10 cellular contexts compared by ENCODE assay signal in genomic region chr16:87297918-87298631, GRCh38. TPM values are rescaled to one million over a fixed set of nuclear protein-coding genes. Genes with fewer than 3 reads are reported as not detected.
DNase-seq lines count a peak whose midpoint lies in the region; ATAC-seq and TF ChIP-seq lines count a peak whose summit lies in the region.
"Had no signal": no experiment of that assay in that cellular context is flagged by ENCODE, and none has a peak within 500 bp of the region (broad histone marks: within the 10 kb centered on the region; RNA-seq: fewer than 3 reads in every experiment).

No MANE protein-coding gene starts in this region.

- no peaks in the 10 kb centered on the region for H3K9me3 ChIP-seq in adipocyte (ENCODE audit: control insufficient read depth, low read length)
- H3K9me3 ChIP-seq: SJSA1 had no signal

- peak; percentile 46 to 57 for ATAC-seq in stimulated activated naive B cell treated with anti-CD40 and anti-IgM and Interleukin-4, amounts not matched to agents 10 μg/mL and 1 μg/mL and 100 μg/mL, for 72 hours (replicated peaks)
- ATAC-seq in HG03196 (IDR thresholded peaks at IDR 0.05; ENCODE audit: unreplicated experiment) (no peak), HG03565 (IDR thresholded peaks at IDR 0.05; ENCODE audit: unreplicated experiment) (no peak)
- ATAC-seq: left colon had no signal

- H3K36me3 ChIP-seq in adipocyte (ENCODE audit: control insufficient read depth, insufficient read depth, low read length, severe bottlenecking) = peaks cover 11% of the 10 kb centered on the region

- no peak overlapping the region for H3K4me3 Mint-ChIP-seq in immature natural killer cell
- no peak overlapping the region for H3K4me3 Mint-ChIP-seq in stimulated activated naive B cell treated with anti-CD40 and anti-IgM and Interleukin-4, amounts not matched to agents 10 μg/mL and 1 μg/mL and 100 μg/mL, for 72 hours

- H3K4me3 ChIP-seq in adipocyte (ENCODE audit: low read length) = no peak overlapping the region
- H3K4me3 ChIP-seq: SJSA1 had no signal

- H3K4me1 ChIP-seq in adipocyte (ENCODE audit: control insufficient read depth, insufficient read depth, low read length) = no peaks in the 10 kb centered on the region

- H3K4me1 Mint-ChIP-seq in immature natural killer cell = peaks cover 0 to 1% of the 10 kb centered on the region in 2 donors
- peaks cover 7 to 9% of the 10 kb centered on the region in 2 donors for H3K4me1 Mint-ChIP-seq in stimulated activated naive B cell treated with anti-CD40 and anti-IgM and Interleukin-4, amounts not matched to agents 10 μg/mL and 1 μg/mL and 100 μg/mL, for 72 hours

- peaks cover 0 to 2% (median 1%) of the 10 kb centered on the region in 3 donors for H3K27me3 Mint-ChIP-seq in immature natural killer cell (ENCODE audit: low read depth in 3 of 3)
- H3K27me3 Mint-ChIP-seq in stimulated activated naive B cell treated with anti-CD40 and anti-IgM and Interleukin-4, amounts not matched to agents 10 μg/mL and 1 μg/mL and 100 μg/mL, for 72 hours = no peaks in the 10 kb centered on the region

- DNase-seq in GM10266 (ENCODE audit: extremely low spot score) (peak; percentile 63), NCI-H82 treated with DMSO at 0.1 percent for 48 hours (lab: John Stamatoyannopoulos, UW; ENCODE audit: unreplicated experiment) (peak; percentile 6), adipocyte (ENCODE audit: low read depth) (peak; percentile 61), immature natural killer cell (peak; percentile 15 to 25 (median 25)), DMS79 (lab: John Stamatoyannopoulos, UW) (no peak)
- DNase-seq in stimulated activated naive B cell treated with anti-CD40 and anti-IgM and Interleukin-4, amounts not matched to agents 10 μg/mL and 1 μg/mL and 100 μg/mL, for 72 hours = no peak

- no peak overlapping the region for H3K9ac ChIP-seq in adipocyte (ENCODE audit: low read length)

- no peaks in the 10 kb centered on the region for H3K36me3 Mint-ChIP-seq in immature natural killer cell
- peaks cover 9 to 23% of the 10 kb centered on the region in 2 donors for H3K36me3 Mint-ChIP-seq in stimulated activated naive B cell treated with anti-CD40 and anti-IgM and Interleukin-4, amounts not matched to agents 10 μg/mL and 1 μg/mL and 100 μg/mL, for 72 hours

- H3K27ac Mint-ChIP-seq in immature natural killer cell = no peak overlapping the region
- H3K27ac Mint-ChIP-seq in stimulated activated naive B cell treated with anti-CD40 and anti-IgM and Interleukin-4, amounts not matched to agents 10 μg/mL and 1 μg/mL and 100 μg/mL, for 72 hours = no peak overlapping the region

- no peaks in the 10 kb centered on the region for H3K9me3 Mint-ChIP-seq in immature natural killer cell
- H3K9me3 Mint-ChIP-seq in stimulated activated naive B cell treated with anti-CD40 and anti-IgM and Interleukin-4, amounts not matched to agents 10 μg/mL and 1 μg/mL and 100 μg/mL, for 72 hours = peaks cover 0 to 5% of the 10 kb centered on the region in 2 donors

- peak; percentile 69 for TF ChIP-seq CTCF in GM10266 (IDR thresholded peaks at IDR 0.05; ENCODE audit: control insufficient read depth, insufficient read depth, low read depth, missing control alignments)

- no peaks in the 10 kb centered on the region for H3K27me3 ChIP-seq in adipocyte (replicated peaks; ENCODE audit: control insufficient read depth, insufficient read depth, low read length)
- H3K27me3 ChIP-seq: SJSA1 had no signal

RNA-seq across cellular contexts. Expression of gene C16orf95, which starts 19.1 kb away (rescaled TPM):
- 1 to 10 TPM; 3.2 to 7.7 (median 4.4) TPM for polyA plus RNA-seq in immature natural killer cell

Comparison
In these comparisons a context has a peak if more than half of its experiments do, and no peak if none do; other contexts are left out.
1. DNase-seq: peak in GM10266 (single experiment), NCI-H82 treated with DMSO at 0.1 percent for 48 hours (single experiment), adipocyte (single experiment) and immature natural killer cell (3 of 3); none in stimulated activated naive B cell treated with anti-CD40 and anti-IgM and Interleukin-4, amounts not matched to agents 10 μg/mL and 1 μg/mL and 100 μg/mL, for 72 hours (single experiment) and DMS79 (single experiment).
2. ATAC-seq: peak in stimulated activated naive B cell treated with anti-CD40 and anti-IgM and Interleukin-4, amounts not matched to agents 10 μg/mL and 1 μg/mL and 100 μg/mL, for 72 hours (2 of 2); none in HG03196 (single experiment) and HG03565 (single experiment).